Comparison of ENCODE assay signal across 8 cellular contexts in the genomic region with DNA sequence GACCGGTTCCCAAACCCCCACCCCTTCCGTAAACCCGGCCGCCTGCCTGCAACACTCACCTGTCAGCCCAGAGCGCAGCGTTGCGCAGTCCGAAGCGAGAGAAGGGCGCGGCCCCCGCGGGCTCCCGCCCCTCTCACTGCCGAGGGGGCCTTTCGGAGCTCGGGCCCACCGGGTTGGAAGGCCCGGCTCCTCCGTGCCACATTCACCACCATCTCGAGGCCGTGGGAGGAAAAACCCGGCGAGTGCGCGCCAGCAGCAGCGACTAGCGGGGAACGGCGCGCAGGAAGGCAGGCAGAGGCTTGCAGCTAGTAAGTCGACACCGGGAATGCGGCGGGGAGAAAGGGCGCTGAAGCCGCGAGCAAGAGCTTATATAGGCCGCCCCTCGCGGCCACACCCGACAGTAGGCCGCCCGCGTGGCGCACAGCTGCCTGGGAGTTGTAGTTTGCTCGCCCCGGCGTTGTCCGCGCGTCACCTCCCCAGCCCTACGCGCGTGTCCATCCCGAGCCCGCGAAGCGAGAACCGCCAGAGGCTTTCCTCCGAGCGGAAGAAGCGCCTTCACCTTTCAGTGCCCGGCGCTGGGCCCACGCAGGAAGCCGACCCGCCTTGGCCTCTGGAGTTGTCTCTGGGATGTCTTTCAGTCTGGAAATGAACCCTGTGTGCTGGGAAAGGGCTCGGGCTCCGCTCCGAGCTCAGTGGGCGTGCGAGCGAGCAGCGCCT. TPM values are rescaled to one million over a fixed set of nuclear protein-coding genes. Genes with fewer than 3 reads are reported as not detected.
A peak's percentile ranks its signal among the peaks of the same experiment; 100 is the strongest.
DNase-seq lines count a peak whose midpoint lies in the region; ATAC-seq and TF ChIP-seq lines count a peak whose summit lies in the region.

No MANE protein-coding gene starts in this region.

- H3K27me3 Mint-ChIP-seq in activated naive CD8-positive, alpha-beta T cell treated with anti-CD3 and anti-CD28 coated beads, Interleukin-2, amount 10 ng/mL, durations not matched to agents 7 days and 5 days: no peaks in the 10 kb centered on the region

- intact Hi-C loops in Right ventricle myocardium superior (cut with DNase I) (no loop called here), transverse colon (cut with DNase I; ENCODE audit: low total_unique reads) (loop anchor here (1.0 kb wide), 1 partner anchor 28 kb away; the partner anchor contains the start of gene TRNAU1AP)

- no peaks in the 10 kb centered on the region for H3K9me3 Mint-ChIP-seq in activated naive CD8-positive, alpha-beta T cell treated with anti-CD3 and anti-CD28 coated beads, Interleukin-2, amount 10 ng/mL, durations not matched to agents 7 days and 5 days

- DNase-seq in NCI-H1092 (lab: John Stamatoyannopoulos, UW) (peak; percentile 96), SKM-1 (lab: John Stamatoyannopoulos, UW; ENCODE audit: unreplicated experiment) (peak; percentile 94), Right ventricle myocardium superior (peak; percentile 98), trophoblast cell (peak; percentile 95 to 98), transverse colon (peak; percentile 97)
- peak; percentile 96 for DNase-seq in activated naive CD8-positive, alpha-beta T cell treated with anti-CD3 and anti-CD28 coated beads, Interleukin-2, amount 10 ng/mL, durations not matched to agents 7 days and 5 days

- H3K9me3 ChIP-seq in trophoblast cell (ENCODE audit: insufficient read depth, low read depth, low read length) (no peaks in the 10 kb centered on the region), transverse colon (no peaks in the 10 kb centered on the region)

- ATAC-seq in HG02588 (IDR thresholded peaks at IDR 0.05; ENCODE audit: unreplicated experiment) (peak; percentile 76), Right ventricle myocardium superior (ENCODE audit: poor library complexity) (peak; percentile 99)
- peak; percentile 90 for ATAC-seq in activated naive CD8-positive, alpha-beta T cell treated with anti-CD3 and anti-CD28 coated beads, Interleukin-2, amount 10 ng/mL, durations not matched to agents 7 days and 5 days (ENCODE audit: low read depth)

- peak in 2 of 5 experiments; percentile 27 to 44 for TF ChIP-seq CTCF in transverse colon (IDR thresholded peaks at IDR 0.05)

- WGBS in trophoblast cell (ENCODE audit: extremely low coverage, insufficient coverage, insufficient read length): no CpG with 5 or more reads among the region's 75 CpGs
- 0% methylated on average over 61 of the region's 75 CpGs; no CpG with 5 or more reads in 1 of the 2 donors for WGBS in transverse colon (ENCODE audit: low coverage in 1 of 2), 2 donors

- peak overlapping the region; percentile 60 for H4K91ac ChIP-seq in trophoblast cell (ENCODE audit: low read depth, low read length)

- POLR2A ChIA-PET in activated naive CD8-positive, alpha-beta T cell treated with anti-CD3 and anti-CD28 coated beads, Interleukin-2, amount 10 ng/mL, durations not matched to agents 7 days and 5 days (lab: Charles Lee): interaction anchor here (0.6 to 5.3 kb wide), 53 partner anchors 9 to 856 kb away, joined by 3 to 104 read pairs (median 5); partner anchors contain the start of genes ATP5IF1, EPB41, FAM76A and GMEB1

- peak overlapping the region; percentile 79 for H4K8ac ChIP-seq in trophoblast cell (ENCODE audit: low read depth, low read length)

- no peak for TF ChIP-seq EP300 in transverse colon (IDR thresholded peaks at IDR 0.05; ENCODE audit: low read depth)

- peaks cover 19 to 38% of the 10 kb centered on the region in 2 experiments for H3K36me3 ChIP-seq in trophoblast cell (ENCODE audit: control insufficient read depth in 1 of 2, insufficient read depth in 2 of 2, low read length in 2 of 2)
- H3K36me3 ChIP-seq in transverse colon: peaks cover 0 to 26% (median 13%) of the 10 kb centered on the region in 4 donors

- in situ Hi-C loops in transverse colon (cut with MboI; ENCODE audit: low pct_ligation_motif_present in 1 of 4, low pct_unique_long_range_greater_than_20kb in 1 of 4, low sequenced_read_pairs in 3 of 4): no loop called here

- peak; percentile 100 for TF ChIP-seq POLR2A in GM10847 (IDR thresholded peaks at IDR 0.05; ENCODE audit: extremely low read depth, insufficient read length)
- peak; percentile 99 for TF ChIP-seq POLR2A in transverse colon (IDR thresholded peaks at IDR 0.05)

- peak overlapping the region; percentile 33 for H2BK120ac ChIP-seq in trophoblast cell (ENCODE audit: insufficient read depth, low read length, poor library complexity)

- peaks cover 26% of the 10 kb centered on the region for H3K4me1 Mint-ChIP-seq in activated naive CD8-positive, alpha-beta T cell treated with anti-CD3 and anti-CD28 coated beads, Interleukin-2, amount 10 ng/mL, durations not matched to agents 7 days and 5 days

- H3K79me1 ChIP-seq in trophoblast cell (ENCODE audit: low read length): peaks cover 9% of the 10 kb centered on the region

- H3K27ac ChIP-seq in trophoblast cell (ENCODE audit: low read depth, low read length): peak overlapping the region; percentile 48
- peak overlapping the region; percentile 91 to 98 (median 96) for H3K27ac ChIP-seq in transverse colon

- peak overlapping the region; percentile 15 for H2BK12ac ChIP-seq in trophoblast cell (ENCODE audit: low read length)

- H3K9ac ChIP-seq in trophoblast cell (ENCODE audit: low read length): peak overlapping the region; percentile 86

- H3K27me3 ChIP-seq in trophoblast cell (ENCODE audit: insufficient read depth, low read length): no peaks in the 10 kb centered on the region
- H3K27me3 ChIP-seq in transverse colon: no peaks in the 10 kb centered on the region

- peak overlapping the region; percentile 85 for H3K4me3 ChIP-seq in trophoblast cell (ENCODE audit: low read depth, low read length)
- H3K4me3 ChIP-seq in transverse colon: peak overlapping the region; percentile 73 to 89 (median 76)

- peaks cover 6 to 9% of the 10 kb centered on the region in 2 experiments for H3K4me1 ChIP-seq in trophoblast cell (ENCODE audit: control insufficient read depth in 1 of 2, insufficient read depth in 2 of 2, low read length in 2 of 2)
- H3K4me1 ChIP-seq in transverse colon: peaks cover 11 to 29% (median 21%) of the 10 kb centered on the region in 4 donors

- peak overlapping the region; percentile 53 for H3K18ac ChIP-seq in trophoblast cell (ENCODE audit: low read length)

- peaks cover 36% of the 10 kb centered on the region for H3K36me3 Mint-ChIP-seq in activated naive CD8-positive, alpha-beta T cell treated with anti-CD3 and anti-CD28 coated beads, Interleukin-2, amount 10 ng/mL, durations not matched to agents 7 days and 5 days

- peak overlapping the region; percentile 58 for H3K14ac ChIP-seq in trophoblast cell (ENCODE audit: low read length)

- peak overlapping the region; percentile 95 for H3K4me3 Mint-ChIP-seq in activated naive CD8-positive, alpha-beta T cell treated with anti-CD3 and anti-CD28 coated beads, Interleukin-2, amount 10 ng/mL, durations not matched to agents 7 days and 5 days

- H2AFZ ChIP-seq in trophoblast cell (ENCODE audit: insufficient read depth, low read length, poor library complexity): peak overlapping the region; percentile 14

- H3K27ac Mint-ChIP-seq in activated naive CD8-positive, alpha-beta T cell treated with anti-CD3 and anti-CD28 coated beads, Interleukin-2, amount 10 ng/mL, durations not matched to agents 7 days and 5 days: peak overlapping the region; percentile 83

- H3K23ac ChIP-seq in trophoblast cell (ENCODE audit: low read length): no peak overlapping the region

- peak overlapping the region; percentile 32 for H4K12ac ChIP-seq in trophoblast cell (ENCODE audit: low read depth, low read length)

- H3K79me2 ChIP-seq in trophoblast cell (ENCODE audit: control insufficient read depth, insufficient read depth, low read length, poor library complexity): peaks cover 15% of the 10 kb centered on the region

- H3K4me2 ChIP-seq in trophoblast cell (ENCODE audit: low read length): peak overlapping the region; percentile 76

- no peak overlapping the region for H2AK5ac ChIP-seq in trophoblast cell (ENCODE audit: low read length)

- peak overlapping the region; percentile 82 for H3K4ac ChIP-seq in trophoblast cell (ENCODE audit: low read depth, low read length)

- H2BK5ac ChIP-seq in trophoblast cell (ENCODE audit: low read depth, low read length, poor library complexity): peak overlapping the region; percentile 52

RNA-seq across cellular contexts. Expression of gene RAB42, which starts 10.4 kb away (rescaled TPM):
- under 1 TPM; 0.50 to 0.79 TPM for total RNA-seq in activated naive CD8-positive, alpha-beta T cell treated with anti-CD3 and anti-CD28 coated beads, Interleukin-2, amount 10 ng/mL, durations not matched to agents 7 days and 5 days
- 1.4 TPM for total RNA-seq in Right ventricle myocardium superior
- polyA plus RNA-seq in trophoblast cell (2013): 3.4 and 3.8 TPM in 2 replicates
- total RNA-seq in transverse colon: 10 to 100 TPM in 1 of 4 donors, 1 to 10 TPM in 2, not detected in 1; 5.3 to 14.2 (median 5.6) TPM

RNA-seq across cellular contexts. Expression of gene TRNAU1AP, which starts 28.8 kb away (rescaled TPM):
- total RNA-seq in activated naive CD8-positive, alpha-beta T cell treated with anti-CD3 and anti-CD28 coated beads, Interleukin-2, amount 10 ng/mL, durations not matched to agents 7 days and 5 days: 10 to 100 TPM; 54.2 to 58.9 TPM
- total RNA-seq in Right ventricle myocardium superior (11.7 TPM), transverse colon (10 to 100 TPM in 2 of 4 donors, 1 to 10 TPM in 2; 4.1 to 25.4 (median 12.4) TPM)
- polyA plus RNA-seq in trophoblast cell (2013): 50.8 and 53.6 TPM in 2 replicates

Comparison
In these comparisons a context has a peak if more than half of its experiments do, and no peak if none do; other contexts are left out.
1. Peak in every context shown above with its lines: DNase-seq, ATAC-seq, H3K4me3 ChIP-seq and H3K27ac ChIP-seq.